In the genomic region with DNA sequence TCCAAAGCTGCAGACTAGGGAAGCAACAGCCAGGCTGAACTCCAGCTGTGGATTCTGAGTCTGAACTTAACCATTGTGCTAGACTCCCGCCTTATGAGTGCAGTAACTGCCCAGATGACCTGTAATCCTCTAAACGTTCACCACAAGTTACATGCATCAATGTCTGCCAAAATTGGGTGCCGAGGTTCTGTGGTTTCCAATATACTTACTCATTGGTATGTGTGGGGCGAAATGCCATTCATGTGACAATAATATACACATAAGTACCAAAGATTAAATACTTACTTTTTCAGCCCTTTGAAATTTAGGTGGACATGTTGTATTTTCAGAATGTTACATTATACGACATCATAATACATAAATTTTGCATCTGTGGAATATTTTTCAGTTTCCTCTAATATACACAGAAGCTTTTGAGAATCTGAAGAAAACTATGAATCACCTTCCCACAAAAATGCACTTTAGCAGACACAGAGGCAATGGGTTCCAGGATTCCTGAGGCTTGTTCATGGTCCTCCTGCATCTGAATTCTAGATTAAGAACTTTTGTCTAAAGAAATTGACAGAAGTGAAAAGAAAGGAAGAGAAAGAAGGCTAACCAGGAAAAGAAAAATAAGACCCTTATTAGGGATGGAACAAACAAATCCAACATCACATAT, we compare ENCODE assay signal across 14 cellular contexts. TPM values are rescaled to one million over a fixed set of nuclear protein-coding genes. Genes with fewer than 3 reads are reported as not detected.
DNase-seq lines count a peak whose midpoint lies in the region; ATAC-seq and TF ChIP-seq lines count a peak whose summit lies in the region.
"Had no signal": no experiment of that assay in that cellular context is flagged by ENCODE, and none has a peak within 500 bp of the region (broad histone marks: within the 10 kb centered on the region; RNA-seq: fewer than 3 reads in every experiment).

No MANE protein-coding gene starts in this region.

- TF ChIP-seq CTCF in AG10803 (conservative IDR thresholded peaks at IDR 0.05; ENCODE audit: low read length): no peak

- H3K9me3 ChIP-seq in MG63: peaks cover 4% of the 10 kb centered on the region; the same call in 1 of the 2 replicates
- H3K9me3 ChIP-seq: left ventricle myocardium inferior, suprapubic skin had no signal

- no peaks in the 10 kb centered on the region for H3K4me1 Mint-ChIP-seq in activated naive CD8-positive, alpha-beta T cell treated with anti-CD3 and anti-CD28 coated beads, Interleukin-2, amount 50 U/mL, for 24 hours
- H3K4me1 Mint-ChIP-seq: CD4-positive, alpha-beta memory T cell had no signal

- DNase-seq in AG10803 (ENCODE audit: low read depth) (peak; percentile 99), MG63 (peak; percentile 87), brain pericyte (ENCODE audit: low read depth, low spot score) (peak; percentile 16), kidney tubule cell (ENCODE audit: low spot score) (peak; percentile 97), DMS53 treated with DMSO at 0.1 percent for 48 hours (lab: John Stamatoyannopoulos, UW; ENCODE audit: unreplicated experiment) (no peak)
- no peak for DNase-seq in activated naive CD8-positive, alpha-beta T cell treated with anti-CD3 and anti-CD28 coated beads, Interleukin-2, amount 50 U/mL, for 24 hours
- DNase-seq: CD4-positive, alpha-beta memory T cell; left ventricle myocardium inferior; NCI-H2081 had no signal

- H3K27me3 ChIP-seq in MG63: no peaks in the 10 kb centered on the region
- H3K27me3 ChIP-seq: suprapubic skin had no signal

- no peaks in the 10 kb centered on the region for H3K27me3 Mint-ChIP-seq in activated naive CD8-positive, alpha-beta T cell treated with anti-CD3 and anti-CD28 coated beads, Interleukin-2, amount 50 U/mL, for 24 hours
- H3K27me3 Mint-ChIP-seq: CD4-positive, alpha-beta memory T cell had no signal

- H3K9me3 Mint-ChIP-seq in activated naive CD8-positive, alpha-beta T cell treated with anti-CD3 and anti-CD28 coated beads, Interleukin-2, amount 50 U/mL, for 24 hours: peaks cover under 1% of the 10 kb centered on the region

- no peak overlapping the region for H3K27ac Mint-ChIP-seq in activated naive CD8-positive, alpha-beta T cell treated with anti-CD3 and anti-CD28 coated beads, Interleukin-2, amount 50 U/mL, for 24 hours
- H3K27ac Mint-ChIP-seq: CD4-positive, alpha-beta memory T cell had no signal

- H3K4me3 Mint-ChIP-seq in activated naive CD8-positive, alpha-beta T cell treated with anti-CD3 and anti-CD28 coated beads, Interleukin-2, amount 50 U/mL, for 24 hours: no peak overlapping the region
- H3K4me3 Mint-ChIP-seq: CD4-positive, alpha-beta memory T cell had no signal

- no peaks in the 10 kb centered on the region for H3K36me3 Mint-ChIP-seq in activated naive CD8-positive, alpha-beta T cell treated with anti-CD3 and anti-CD28 coated beads, Interleukin-2, amount 50 U/mL, for 24 hours (ENCODE audit: low read depth)
- H3K36me3 Mint-ChIP-seq: CD4-positive, alpha-beta memory T cell had no signal

- ATAC-seq in GM21423 (IDR thresholded peaks at IDR 0.05; ENCODE audit: unreplicated experiment) (no peak), GM21723 (IDR thresholded peaks at IDR 0.05; ENCODE audit: unreplicated experiment) (no peak)
- no peak for ATAC-seq in activated naive CD8-positive, alpha-beta T cell treated with anti-CD3 and anti-CD28 coated beads, Interleukin-2, amount 50 U/mL, for 24 hours
- ATAC-seq: GM12878, HepG2 had no signal

- no peaks in the 10 kb centered on the region; the same call in 1 of the 2 replicates for H3K36me3 ChIP-seq in MG63
- H3K36me3 ChIP-seq: left ventricle myocardium inferior, suprapubic skin had no signal

- H3K4me3 ChIP-seq in AG10803 (ENCODE audit: low read length): no peak overlapping the region
- H3K4me3 ChIP-seq in MG63: no peak overlapping the region
- H3K4me3 ChIP-seq: GM12878, left ventricle myocardium inferior, suprapubic skin had no signal

RNA-seq across cellular contexts. Expression of gene GRIP1, which starts 31.7 kb away (rescaled TPM):
- not detected in 2 replicates for total RNA-seq in MG63 (2014; rRNA removed; shearing (Covaris generic); ENCODE audit: low replicate concordance)
- total RNA-seq: HepG2 had no signal

Comparison
In these comparisons a context has a peak if more than half of its experiments do, and no peak if none do; other contexts are left out.
1. DNase-seq: peak in AG10803 (single experiment), MG63 (single experiment), brain pericyte (single experiment) and kidney tubule cell (single experiment); none in activated naive CD8-positive, alpha-beta T cell treated with anti-CD3 and anti-CD28 coated beads, Interleukin-2, amount 50 U/mL, for 24 hours (single experiment) and DMS53 treated with DMSO at 0.1 percent for 48 hours (single experiment).